In the genomic region with DNA sequence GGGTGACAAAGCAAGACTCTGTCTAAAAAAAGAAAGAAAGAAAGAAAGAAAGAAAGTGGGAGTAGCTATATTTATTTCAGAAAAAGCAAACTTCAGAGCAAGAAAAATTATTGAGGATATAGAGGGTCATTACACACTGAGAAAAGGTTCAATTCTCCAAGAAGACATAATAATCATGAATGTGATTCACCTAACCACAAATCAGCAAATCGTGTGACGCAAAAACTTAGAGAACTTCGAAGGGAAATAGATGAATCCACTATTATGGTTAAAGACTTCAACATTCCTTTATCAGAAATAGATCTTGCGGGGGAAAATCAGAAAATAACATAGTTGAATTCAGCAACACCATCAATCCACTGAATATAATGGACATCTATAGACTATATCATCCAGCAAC, we compare ENCODE assay signal across 22 cellular contexts.
DNase-seq lines count a peak whose midpoint lies in the region; ATAC-seq, FAIRE-seq and TF ChIP-seq lines count a peak whose summit lies in the region.
"Had no signal": no experiment of that assay in that cellular context is flagged by ENCODE, and none has a peak within 500 bp of the region (broad histone marks: within the 10 kb centered on the region; RNA-seq: fewer than 3 reads in every experiment).

No MANE protein-coding gene starts in this region.

- no peaks in the 10 kb centered on the region for H3K27me3 Mint-ChIP-seq in astrocyte (ENCODE audit: low read depth, unreplicated experiment)
- H3K27me3 Mint-ChIP-seq: CD4-positive, CD25-positive, alpha-beta regulatory T cell had no signal

- no peaks in the 10 kb centered on the region for H3K36me3 Mint-ChIP-seq in astrocyte (ENCODE audit: low read depth, unreplicated experiment)
- H3K36me3 Mint-ChIP-seq: CD4-positive, CD25-positive, alpha-beta regulatory T cell; CD8-positive, alpha-beta memory T cell; IgD-negative memory B cell had no signal

- H3K9ac ChIP-seq in astrocyte (ENCODE audit: low read length) = no peak overlapping the region

- H2AFZ ChIP-seq in astrocyte (ENCODE audit: low read depth, low read length) = no peak overlapping the region

- no peak overlapping the region for H3K4me3 Mint-ChIP-seq in astrocyte (ENCODE audit: unreplicated experiment)
- H3K4me3 Mint-ChIP-seq: CD4-positive, CD25-positive, alpha-beta regulatory T cell; CD8-positive, alpha-beta memory T cell; HFFc6; IgD-negative memory B cell had no signal

- peaks cover 4% of the 10 kb centered on the region for H3K9me3 Mint-ChIP-seq in astrocyte (ENCODE audit: unreplicated experiment)
- H3K9me3 Mint-ChIP-seq: CD8-positive, alpha-beta memory T cell had no signal

- TF ChIP-seq CTCF in astrocyte (IDR thresholded peaks at IDR 0.05; ENCODE audit: insufficient read depth, low read depth, low read length) = no peak

- H3K27ac Mint-ChIP-seq in astrocyte (ENCODE audit: unreplicated experiment) = no peak overlapping the region
- H3K27ac Mint-ChIP-seq: CD4-positive, CD25-positive, alpha-beta regulatory T cell; CD8-positive, alpha-beta memory T cell; HFFc6; IgD-negative memory B cell had no signal

- H3K36me3 ChIP-seq in astrocyte (ENCODE audit: insufficient read depth, low read length) (no peaks in the 10 kb centered on the region), MG63 (no peaks in the 10 kb centered on the region)
- H3K36me3 ChIP-seq: BE2C had no signal

- DNase-seq in M059J (ENCODE audit: low read depth) (peak; percentile 58), astrocyte (ENCODE audit: low read depth) (peak; percentile 90), fibroblast of peridontal ligament (ENCODE audit: extremely low read depth) (peak; percentile 75), MG63 (no peak), activated gamma-delta T cell (lab: John Stamatoyannopoulos, UW) (no peak)
- DNase-seq: BE2C; C1 segment of cervical spinal cord; Caco-2; CD4-positive, CD25-positive, alpha-beta regulatory T cell; CD8-positive, alpha-beta memory T cell; DMS153; DMS79; GDM1; GOT3; H7; HFFc6 had no signal

- H3K4me3 ChIP-seq in astrocyte (ENCODE audit: insufficient read depth, low read depth, low read length) (no peak overlapping the region), MG63 (no peak overlapping the region)

- H3K4me2 ChIP-seq in astrocyte (ENCODE audit: low read length) = no peak overlapping the region

- no peaks in the 10 kb centered on the region for H4K20me1 ChIP-seq in astrocyte (ENCODE audit: insufficient read depth, low read length)

- no peak for ATAC-seq in GM18867 (IDR thresholded peaks at IDR 0.05; ENCODE audit: unreplicated experiment)
- ATAC-seq: HCT116 had no signal

- FAIRE-seq in astrocyte (lab: Jason Lieb, UNC) = peak; percentile 78
- FAIRE-seq: GM12892, GM18507 had no signal

- no peaks in the 10 kb centered on the region for H3K4me1 Mint-ChIP-seq in astrocyte (ENCODE audit: low read depth, unreplicated experiment)
- H3K4me1 Mint-ChIP-seq: CD4-positive, CD25-positive, alpha-beta regulatory T cell; CD8-positive, alpha-beta memory T cell; IgD-negative memory B cell had no signal

- H3K9me3 ChIP-seq in astrocyte (ENCODE audit: insufficient read depth, low read depth, low read length) (no peaks in the 10 kb centered on the region), MG63 (0 out of 2 replicates have a peak, but pooled peaks cover 3% of the 10 kb centered on the region)
- H3K9me3 ChIP-seq: BE2C, Caco-2 had no signal

- H3K4me1 ChIP-seq in astrocyte (ENCODE audit: insufficient read depth, low read length) = no peaks in the 10 kb centered on the region
- H3K4me1 ChIP-seq: Caco-2 had no signal

- H3K27ac ChIP-seq in astrocyte (ENCODE audit: low read depth, low read length) = no peak overlapping the region
- H3K27ac ChIP-seq: HL-60 had no signal

- no peaks in the 10 kb centered on the region for H3K79me2 ChIP-seq in astrocyte (ENCODE audit: insufficient read depth, low read length)

- H3K27me3 ChIP-seq in astrocyte (ENCODE audit: insufficient read depth, low read length) (no peaks in the 10 kb centered on the region), MG63 (no peaks in the 10 kb centered on the region)
- H3K27me3 ChIP-seq: BE2C had no signal

Comparison
In these comparisons a context has a peak if more than half of its experiments do, and no peak if none do; other contexts are left out.
1. DNase-seq: peak in M059J (single experiment), astrocyte (single experiment) and fibroblast of peridontal ligament (single experiment); none in MG63 (single experiment) and activated gamma-delta T cell (single experiment).